ENCODE assay signal across 8 cellular contexts in the genomic region with DNA sequence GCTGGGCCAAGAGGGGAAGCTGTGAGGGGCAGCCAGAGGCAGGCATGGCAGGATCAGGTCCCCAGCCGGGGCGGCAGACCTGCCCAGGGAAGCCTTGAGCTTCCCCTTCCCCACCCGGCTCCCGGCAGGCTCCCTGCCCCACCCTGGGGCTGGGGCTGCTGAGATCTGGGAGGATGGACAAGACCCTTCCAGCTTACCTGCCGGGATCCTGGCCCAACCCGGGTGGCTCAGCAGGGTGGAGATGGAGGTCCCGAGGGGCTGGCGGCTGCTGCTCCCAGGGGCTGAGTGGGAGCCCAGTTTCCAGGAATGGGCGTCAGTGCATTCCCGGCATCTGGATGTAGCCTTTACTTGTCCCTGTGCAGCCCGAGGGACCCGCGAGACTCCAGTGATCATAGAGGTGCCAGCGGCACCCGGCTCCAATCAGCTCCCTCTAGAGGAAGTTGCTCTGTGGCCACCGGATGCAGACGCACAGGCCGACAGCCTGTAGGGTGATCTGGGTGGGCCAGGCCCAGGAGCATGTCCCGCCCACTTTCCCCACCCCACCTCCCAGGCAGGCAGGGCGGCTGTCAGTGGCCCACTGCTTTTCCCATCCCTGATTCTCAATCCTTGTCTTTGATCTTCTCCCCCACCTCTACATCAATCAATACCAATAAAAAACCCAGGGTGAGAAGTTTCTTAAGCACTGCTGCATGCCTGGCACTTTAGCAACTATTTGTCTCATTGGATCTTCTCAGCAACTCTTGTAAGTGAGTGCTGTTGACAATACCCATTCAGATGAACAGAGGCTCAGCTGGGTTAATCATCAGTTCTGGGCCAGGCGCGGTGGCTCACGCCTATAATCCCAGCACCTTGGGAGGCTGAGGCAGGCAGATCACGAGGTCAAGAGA. TPM values are rescaled to one million over a fixed set of nuclear protein-coding genes. Genes with fewer than 3 reads are reported as not detected.
DNase-seq lines count a peak whose midpoint lies in the region; ATAC-seq and TF ChIP-seq lines count a peak whose summit lies in the region.

Gene BAK1 (minus strand): TSS at position 449 of the 887 bp plus-strand sequence. CDS start 2,672 bp downstream, outside the sequence.

- peaks cover 9% of the 10 kb centered on the region for H3K4me1 ChIP-seq in hepatocyte (ENCODE audit: insufficient read depth)

- H3K9me2 ChIP-seq in hepatocyte (replicated peaks; ENCODE audit: insufficient read depth) = no peaks in the 10 kb centered on the region

- peak within 1 kb of the TSS; percentile 98 for H3K4me2 ChIP-seq in hepatocyte

- peaks cover 23% of the 10 kb centered on the region for H3K79me2 ChIP-seq in hepatocyte

- 4% methylated on average over 23 of the region's 24 CpGs for WGBS in hepatocyte (ENCODE audit: low lambda C conversion rate, missing lambda C conversion rate)

- no peaks in the 10 kb centered on the region for H4K20me1 ChIP-seq in hepatocyte (ENCODE audit: insufficient read depth, poor library complexity, severe bottlenecking)

- TF ChIP-seq CTCF in astrocyte of the cerebellum (IDR thresholded peaks at IDR 0.05; ENCODE audit: low read depth, low read length, missing control alignments) (peak; percentile 61), hepatocyte (IDR thresholded peaks at IDR 0.05; ENCODE audit: poor library complexity) (peak; percentile 64)

- peak within 1 kb of the TSS; percentile 42 for H2AFZ ChIP-seq in hepatocyte

- TF ChIP-seq POLR2A in GM15510 (IDR thresholded peaks at IDR 0.05; ENCODE audit: borderline replicate concordance, extremely low read depth, insufficient read length) = peak; percentile 77

- no peaks in the 10 kb centered on the region for H3K36me3 ChIP-seq in hepatocyte (replicated peaks; ENCODE audit: insufficient read depth, low read depth)

- in situ Hi-C loops in astrocyte of the cerebellum (cut with HindIII; ENCODE audit: low sequenced_read_pairs) = loop anchor here (10.0 kb wide), 1 partner anchor 185 kb away; no protein-coding TSS in a partner anchor

- H3K4me3 ChIP-seq in astrocyte of the cerebellum (ENCODE audit: low read depth, low read length) = peak within 1 kb of the TSS; percentile 62
- H3K4me3 ChIP-seq in hepatocyte = peak within 1 kb of the TSS; percentile 42

- peak within 1 kb of the TSS; percentile 93 for H3K27ac ChIP-seq in hepatocyte

- H3K9me3 ChIP-seq in hepatocyte (ENCODE audit: low read depth) = no peaks in the 10 kb centered on the region

- ATAC-seq in HG02938 (IDR thresholded peaks at IDR 0.05; ENCODE audit: unreplicated experiment) (peak; percentile 87), GM18519 (IDR thresholded peaks at IDR 0.05; ENCODE audit: low FRiP score, unreplicated experiment) (no peak)

- DNase-seq in NCI-H1930 (lab: John Stamatoyannopoulos, UW) (peak; percentile 79 to 80), T-helper 22 cell (ENCODE audit: low read depth) (peak; percentile 77), astrocyte of the cerebellum (ENCODE audit: low read depth) (peak; percentile 66), hepatocyte (ENCODE audit: low spot score) (peak; percentile 95), retina (peak; percentile 88)

- H3K27me3 ChIP-seq in hepatocyte = no peaks in the 10 kb centered on the region

RNA-seq across cellular contexts. Expression of gene BAK1, which starts in this region (rescaled TPM):
- total RNA-seq in hepatocyte = 18.6 and 24.0 TPM in 2 replicates
- polyA plus RNA-seq in hepatocyte = 23.6 and 33.1 TPM in 2 replicates
